In the genomic region with DNA sequence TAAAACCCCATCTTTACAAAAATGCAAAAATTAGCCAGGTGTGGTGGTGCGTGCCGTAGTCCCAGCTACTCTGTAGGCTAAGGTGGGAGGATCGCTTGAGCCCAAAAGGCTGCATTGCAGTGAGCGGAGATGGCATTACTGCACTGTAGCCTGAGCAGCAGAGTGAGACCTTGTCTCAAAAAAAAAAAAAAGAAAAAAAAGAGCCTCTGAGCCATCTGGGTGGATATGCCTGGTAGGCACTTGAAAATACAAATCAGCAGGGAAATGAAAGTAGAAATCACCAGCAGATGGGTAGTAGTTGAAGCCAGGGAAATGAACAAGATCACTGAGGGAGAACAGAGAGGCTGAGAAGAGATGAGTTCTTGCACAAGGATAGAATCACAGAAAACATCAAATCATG, we compare ENCODE assay signal across 13 cellular contexts.
DNase-seq lines count a peak whose midpoint lies in the region; ATAC-seq, FAIRE-seq and TF ChIP-seq lines count a peak whose summit lies in the region.
"Had no signal": no experiment of that assay in that cellular context is flagged by ENCODE, and none has a peak within 500 bp of the region (broad histone marks: within the 10 kb centered on the region; RNA-seq: fewer than 3 reads in every experiment).

No MANE protein-coding gene starts in this region.

- FAIRE-seq in bronchial epithelial cell (lab: Jason Lieb, UNC): peak; percentile 18
- FAIRE-seq: H1 had no signal

- ATAC-seq in GM18867 (IDR thresholded peaks at IDR 0.05; ENCODE audit: unreplicated experiment) (peak; percentile 63), GM21529 (IDR thresholded peaks at IDR 0.05; ENCODE audit: unreplicated experiment) (peak; percentile 62), HG03159 (IDR thresholded peaks at IDR 0.05; ENCODE audit: unreplicated experiment) (peak; percentile 67)

- H3K4me3 Mint-ChIP-seq in progenitor cell of endocrine pancreas (ENCODE audit: low read depth): no peak overlapping the region

- no peak for DNase-seq in bronchial epithelial cell (ENCODE audit: low read depth)
- no peak for DNase-seq in NCI-H510A (lab: John Stamatoyannopoulos, UW)
- no peak for DNase-seq in progenitor cell of endocrine pancreas (ENCODE audit: low spot score, unreplicated experiment)
- DNase-seq in NCI-H1092 (lab: John Stamatoyannopoulos, UW): no peak
- no peak for DNase-seq in G401 (ENCODE audit: low spot score)
- DNase-seq: DMS53, foreskin fibroblast, Kasumi-1 had no signal

- H3K36me3 ChIP-seq in bronchial epithelial cell (ENCODE audit: control insufficient read depth, insufficient read depth, low read length): no peaks in the 10 kb centered on the region

- H3K27ac Mint-ChIP-seq in progenitor cell of endocrine pancreas: no peak overlapping the region
- H3K27ac Mint-ChIP-seq: activated T-helper 2 cell treated with anti-CD3 and anti-CD28 coated beads, Interferon-gamma antibody, Interleukin-2, Interleukin-4, amounts not matched to agents 10 μg/mL and 5 μg/mL and 100 μg/mL, durations not matched to agents 14 hours and 24 hours and 36 hours had no signal

- H3K27me3 ChIP-seq in bronchial epithelial cell (ENCODE audit: control insufficient read depth, insufficient read depth, low read length): no peaks in the 10 kb centered on the region

- no peak overlapping the region for H3K4me3 ChIP-seq in bronchial epithelial cell (ENCODE audit: low read depth, low read length)

- H3K9me3 Mint-ChIP-seq in progenitor cell of endocrine pancreas (ENCODE audit: low read depth): no peaks in the 10 kb centered on the region

- H3K4me1 Mint-ChIP-seq in progenitor cell of endocrine pancreas (ENCODE audit: low read depth): no peaks in the 10 kb centered on the region

- in situ Hi-C loops in G401 (cut with HindIII; ENCODE audit: low sequenced_read_pairs): no loop called here

- no peaks in the 10 kb centered on the region for H3K36me3 Mint-ChIP-seq in progenitor cell of endocrine pancreas (ENCODE audit: insufficient read depth)

- TF ChIP-seq CTCF in bronchial epithelial cell (IDR thresholded peaks at IDR 0.05; ENCODE audit: insufficient read depth, low read length, severe bottlenecking) (no peak), progenitor cell of endocrine pancreas (IDR thresholded peaks at IDR 0.05; ENCODE audit: unreplicated experiment) (no peak)

- no peaks in the 10 kb centered on the region for H3K27me3 Mint-ChIP-seq in progenitor cell of endocrine pancreas
